Comparison of ENCODE assay signal across 17 cellular contexts in genomic region chr16:50071075-50071671, GRCh38. TPM values are rescaled to one million over a fixed set of nuclear protein-coding genes. Genes with fewer than 3 reads are reported as not detected.
DNase-seq lines count a peak whose midpoint lies in the region; ATAC-seq, FAIRE-seq and TF ChIP-seq lines count a peak whose summit lies in the region.
"Had no signal": no experiment of that assay in that cellular context is flagged by ENCODE, and none has a peak within 500 bp of the region (broad histone marks: within the 10 kb centered on the region; RNA-seq: fewer than 3 reads in every experiment).

No MANE protein-coding gene starts in this region.

- no peak; the same call in 2 of the 3 replicates for ATAC-seq in K562

- H3K36me3 Mint-ChIP-seq in activated naive CD4-positive, alpha-beta T cell treated with anti-CD3 and anti-CD28 coated beads for 36 hours (ENCODE audit: low read depth): peaks cover 16% of the 10 kb centered on the region

- no peak overlapping the region for H3K27ac Mint-ChIP-seq in activated naive CD4-positive, alpha-beta T cell treated with anti-CD3 and anti-CD28 coated beads for 36 hours

- H3K27me3 Mint-ChIP-seq in activated naive CD4-positive, alpha-beta T cell treated with anti-CD3 and anti-CD28 coated beads for 36 hours (ENCODE audit: low read depth): no peaks in the 10 kb centered on the region

- no peaks in the 10 kb centered on the region for H3K9me3 Mint-ChIP-seq in activated naive CD4-positive, alpha-beta T cell treated with anti-CD3 and anti-CD28 coated beads for 36 hours

- peak overlapping the region in 1 of 2 experiments; percentile 50; a peak in 1 of 4 replicates for H3K9ac ChIP-seq in K562 (ENCODE audit: insufficient read depth in 1 of 2, low read depth in 2 of 2, low read length in 2 of 2)
- H3K9ac ChIP-seq: BLaER1 had no signal

- H3K36me3 ChIP-seq in K562 (ENCODE audit: control insufficient read depth, insufficient read depth, low read length) (peaks cover 43% of the 10 kb centered on the region), osteoblast (ENCODE audit: insufficient read depth, low read length) (peaks cover 38% of the 10 kb centered on the region)

- POLR2A ChIA-PET in K562 (lab: Yijun Ruan, JAX): interaction anchor here (0.6 to 0.7 kb wide), 2 partner anchors 9 to 173 kb away, joined by 3 to 4 read pairs; no protein-coding TSS in a partner anchor

- no peak overlapping the region; the same call in 2 of the 3 replicates for H3K27ac ChIP-seq in K562 (ENCODE audit: extremely low read depth, low read depth, low read length)
- H3K27ac ChIP-seq in osteoblast (ENCODE audit: low read depth, low read length): peak overlapping the region; percentile 9
- H3K27ac ChIP-seq: BLaER1 had no signal

- H3K4me3 ChIP-seq in K562 (no peak overlapping the region), osteoblast (ENCODE audit: insufficient read depth, low read length) (no peak overlapping the region)
- H3K4me3 ChIP-seq: BLaER1 had no signal

- H3K27me3 ChIP-seq in K562 (ENCODE audit: control insufficient read depth in 2 of 2, insufficient read depth in 2 of 2, low read length in 2 of 2): no peaks in the 10 kb centered on the region
- H3K27me3 ChIP-seq in osteoblast (ENCODE audit: insufficient read depth, low read length): no peaks in the 10 kb centered on the region
- H3K27me3 ChIP-seq: BLaER1 had no signal

- H3K9me1 ChIP-seq in K562 (ENCODE audit: control insufficient read depth, insufficient read depth, low read length): no peaks in the 10 kb centered on the region

- H3K79me2 ChIP-seq in K562 (ENCODE audit: control insufficient read depth, insufficient read depth, low read length): peaks cover 17% of the 10 kb centered on the region
- peaks cover 59% of the 10 kb centered on the region for H3K79me2 ChIP-seq in osteoblast (ENCODE audit: insufficient read depth, low read length)

- no peak overlapping the region for H3K4me2 ChIP-seq in K562 (ENCODE audit: insufficient read depth, low read length)
- no peak overlapping the region for H3K4me2 ChIP-seq in osteoblast (ENCODE audit: insufficient read depth, low read length)
- H3K4me2 ChIP-seq: BLaER1 had no signal

- TF ChIP-seq EP300 in K562 (IDR thresholded peaks at IDR 0.05; ENCODE audit: low read length): peak; percentile 88

- FAIRE-seq in K562 (lab: Jason Lieb, UNC) (peak; percentile 42), GM12891 (lab: Jason Lieb, UNC) (no peak)

- intact Hi-C loops in K562 (cut with micrococcal nuclease): no loop called here
- intact Hi-C loops in activated naive CD4-positive, alpha-beta T cell treated with anti-CD3 and anti-CD28 coated beads for 36 hours (cut with micrococcal nuclease): no loop called here

- H3K4me1 ChIP-seq in K562 (replicated peaks in 1 of 2; ENCODE audit: control insufficient read depth in 2 of 2, insufficient read depth in 2 of 2, low read length in 2 of 2) (peaks cover 15 to 16% of the 10 kb centered on the region in 2 experiments; a peak in 4 of 5 replicates), osteoblast (ENCODE audit: insufficient read depth, low read length) (peaks cover 23% of the 10 kb centered on the region)

- CTCF ChIA-PET in K562 (lab: Yijun Ruan, JAX; ENCODE audit: low intra/inter-chr PET ratio): interaction anchor here (1.1 kb wide), 1 partner anchor 140 kb away, joined by 3 read pairs; no protein-coding TSS in a partner anchor
- CTCF ChIA-PET in activated naive CD4-positive, alpha-beta T cell treated with anti-CD3 and anti-CD28 coated beads for 36 hours (lab: Charles Lee): interaction anchor here (0.6 kb wide), 1 partner anchor 45 kb away, joined by 3 read pairs; no protein-coding TSS in a partner anchor

- WGBS in K562 (ENCODE audit: insufficient coverage, low coverage, missing lambda C conversion rate): 8% methylated on average over 2 of the region's 2 CpGs

- in situ Hi-C loops in K562 (cut with MboI): no loop called here

- TF ChIP-seq RAD21 in K562 (CRISPR knock-in tag; conservative IDR thresholded peaks at IDR 0.05 in 1 of 2, IDR thresholded peaks at IDR 0.05 in 1 of 2): no peak

- no peak for TF ChIP-seq CTCF in K562 (IDR thresholded peaks at IDR 0.05 in 2 of 3, conservative IDR thresholded peaks at IDR 0.05 in 1 of 3; ENCODE audit: insufficient read depth in 2 of 3, low read depth in 1 of 3, low read length in 3 of 3)
- no peak for TF ChIP-seq CTCF in osteoblast (IDR thresholded peaks at IDR 0.05; ENCODE audit: extremely low read depth, low read depth, low read length)
- no peak for TF ChIP-seq CTCF in GM10266 (IDR thresholded peaks at IDR 0.05; ENCODE audit: control insufficient read depth, insufficient read depth, low read depth, missing control alignments)

- H3K4me3 Mint-ChIP-seq in activated naive CD4-positive, alpha-beta T cell treated with anti-CD3 and anti-CD28 coated beads for 36 hours: no peak overlapping the region

- no TSS peak for BruUV-seq in K562 (replicated peaks; lab: Mats Ljungman, UMichigan)

- DNase-seq in NCI-H82 (lab: John Stamatoyannopoulos, UW) (peak; percentile 36), NCI-H82 treated with DMSO at 0.1 percent for 48 hours (lab: John Stamatoyannopoulos, UW; ENCODE audit: unreplicated experiment) (no peak), OCI-M1 (lab: John Stamatoyannopoulos, UW) (peak; percentile 78), K562 (ENCODE audit: extremely low read depth in 1 of 4, low spot score in 3 of 4) (peak; percentile 50 to 61 (median 54)), osteoblast (ENCODE audit: insufficient read length, low spot score, missing footprints) (no peak), GM12891 (ENCODE audit: insufficient read length, low spot score) (no peak), GM10266 (ENCODE audit: extremely low spot score) (no peak)
- no peak for DNase-seq in activated naive CD4-positive, alpha-beta T cell treated with anti-CD3 and anti-CD28 coated beads for 36 hours
- DNase-seq: 8988T, COR-L47, EL, H7, MM.1S, NCI-H1105 treated with DMSO at 0.1 percent for 48 hours, NCI-H187, NCI-H446 had no signal

- H3K4me1 Mint-ChIP-seq in activated naive CD4-positive, alpha-beta T cell treated with anti-CD3 and anti-CD28 coated beads for 36 hours (ENCODE audit: low read depth): peaks cover 41% of the 10 kb centered on the region

- TF ChIP-seq POLR2A in K562 (conservative IDR thresholded peaks at IDR 0.05): no peak
- no peak for TF ChIP-seq POLR2A in GM12891 (IDR thresholded peaks at IDR 0.05; ENCODE audit: low read depth, low read length)

- H4K20me1 ChIP-seq in K562 (replicated peaks; ENCODE audit: control insufficient read depth, insufficient read depth, low read length): peaks cover 11% of the 10 kb centered on the region
- H4K20me1 ChIP-seq in osteoblast (ENCODE audit: insufficient read depth, low read length): peaks cover 17% of the 10 kb centered on the region

- H3K9me3 ChIP-seq in K562 (replicated peaks; ENCODE audit: control insufficient read depth, insufficient read depth, low read depth, low read length) (no peaks in the 10 kb centered on the region), osteoblast (ENCODE audit: low read depth, low read length) (no peaks in the 10 kb centered on the region)
- H3K9me3 ChIP-seq: BLaER1 had no signal

- H2AFZ ChIP-seq in K562 (ENCODE audit: low read depth, low read length): no peak overlapping the region
- H2AFZ ChIP-seq in osteoblast (ENCODE audit: low read length): no peak overlapping the region

TF ChIP-seq in GM12891, 5 proteins besides CTCF, POLR2A, EP300 and RAD21 (continues in another document):
- no peak for TF ChIP-seq SPI1 (IDR thresholded peaks at IDR 0.05; ENCODE audit: low read depth, low read length)

RNA-seq across cellular contexts. Expression of gene HEATR3, which starts 5.4 kb away (rescaled TPM):
- total RNA-seq in K562 (2011; cell fraction: chromatin; rRNA removed; ENCODE audit: low replicate concordance): 22.3 and 30.6 TPM in 2 replicates
- 20.1 and 22.7 TPM in 2 replicates for total RNA-seq in K562 (2011; cell fraction: nucleolus; rRNA removed)
- 18.8 and 20.9 TPM in 2 replicates for total RNA-seq in K562 (2011; cell fraction: nucleoplasm; rRNA removed)
- total RNA-seq in K562 (2014; rRNA removed): 17.8 and 23.6 TPM in 2 replicates
- 18.8 and 19.0 TPM in 2 replicates for total RNA-seq in K562 (2014; rRNA removed; fragmentation: Illumina TruSeq; extraction: Trizol)
- total RNA-seq in K562 (2015; rRNA removed; fragmentation: Illumina TruSeq; extraction: Trizol): 20.2 and 23.6 TPM in 2 replicates
- 18.9 and 19.2 TPM in 2 replicates for total RNA-seq in K562 (2021)
- polyA plus RNA-seq in K562 (2011; rRNA removed): 21.4 and 23.7 TPM in 2 replicates
- polyA plus RNA-seq in K562 (2011; cell fraction: cytosol; rRNA removed): 12.4 and 13.1 TPM in 2 replicates
- 48.8 and 52.5 TPM in 2 replicates for polyA plus RNA-seq in K562 (2011; cell fraction: nucleus; rRNA removed)
- 8.2 and 10.9 TPM in 2 replicates for polyA plus RNA-seq in K562 (2012)
- polyA plus RNA-seq in K562 (2014; fragmentation: Illumina TruSeq; extraction: Trizol): 16.5 and 30.2 TPM in 2 replicates
- 1 to 10 TPM; 1.7 to 3.7 TPM for polyA plus RNA-seq in K562 (2014; fragmentation: Nextera tagmentation; extraction: Ambion mirVana)
- 16.7 and 17.5 TPM in 2 replicates for polyA plus RNA-seq in K562 (2014; rRNA removed)
- polyA minus RNA-seq in K562 (2011; rRNA and poly(A)+ RNA removed): 16.7 and 22.1 TPM in 2 replicates
- 10.0 and 16.2 TPM in 2 replicates for polyA minus RNA-seq in K562 (2011; cell fraction: cytosol; rRNA and poly(A)+ RNA removed)
- 19.5 and 21.8 TPM in 2 replicates for polyA minus RNA-seq in K562 (2011; cell fraction: nucleus; rRNA and poly(A)+ RNA removed)
- 19.5 and 20.6 TPM in 2 replicates for total RNA-seq in osteoblast
- polyA plus RNA-seq in GM12891 (2012; ENCODE audit: low read depth, missing spikeins): 7.7 TPM
- total RNA-seq in activated naive CD4-positive, alpha-beta T cell treated with anti-CD3 and anti-CD28 coated beads for 36 hours: 10 to 100 TPM; 16.3 to 17.5 TPM

RNA-seq across cellular contexts. Expression of gene CNEP1R1, which starts 46.1 kb away (rescaled TPM):
- 30.9 and 56.1 TPM in 2 replicates for total RNA-seq in K562 (2011; cell fraction: chromatin; rRNA removed; ENCODE audit: low replicate concordance)
- total RNA-seq in K562 (2011; cell fraction: nucleolus; rRNA removed): 28.0 and 29.5 TPM in 2 replicates
- 38.5 and 53.7 TPM in 2 replicates for total RNA-seq in K562 (2011; cell fraction: nucleoplasm; rRNA removed)
- total RNA-seq in K562 (2014; rRNA removed) (7.6 and 11.8 TPM in 2 replicates), K562 (2014; rRNA removed; fragmentation: Illumina TruSeq; extraction: Trizol) (11.4 and 15.8 TPM in 2 replicates), K562 (2015; rRNA removed; fragmentation: Illumina TruSeq; extraction: Trizol) (11.7 and 13.8 TPM in 2 replicates), K562 (2021) (8.8 and 10.9 TPM in 2 replicates), osteoblast (27.1 and 30.1 TPM in 2 replicates)
- polyA plus RNA-seq in K562 (2011; rRNA removed) (19.4 and 20.1 TPM in 2 replicates), K562 (2014; fragmentation: Illumina TruSeq; extraction: Trizol) (8.1 and 8.8 TPM in 2 replicates), K562 (2014; fragmentation: Nextera tagmentation; extraction: Ambion mirVana) (10 to 100 TPM in 1 of 2 experiments, 1 to 10 TPM in 1; 9.7 to 10.8 TPM), K562 (2014; rRNA removed) (9.7 and 10.6 TPM in 2 replicates)
- 5.1 and 12.1 TPM in 2 replicates for polyA plus RNA-seq in K562 (2011; cell fraction: cytosol; rRNA removed)
- 18.1 and 25.9 TPM in 2 replicates for polyA plus RNA-seq in K562 (2011; cell fraction: nucleus; rRNA removed)
- polyA plus RNA-seq in K562 (2012): 6.9 and 7.8 TPM in 2 replicates
- polyA minus RNA-seq in K562 (2011; rRNA and poly(A)+ RNA removed): 23.6 and 25.8 TPM in 2 replicates
- 9.8 and 10.5 TPM in 2 replicates for polyA minus RNA-seq in K562 (2011; cell fraction: cytosol; rRNA and poly(A)+ RNA removed)
- polyA minus RNA-seq in K562 (2011; cell fraction: nucleus; rRNA and poly(A)+ RNA removed): 16.2 and 23.8 TPM in 2 replicates
- 6.6 TPM for polyA plus RNA-seq in GM12891 (2012; ENCODE audit: low read depth, missing spikeins)
- total RNA-seq in activated naive CD4-positive, alpha-beta T cell treated with anti-CD3 and anti-CD28 coated beads for 36 hours: 10 to 100 TPM; 28.2 to 30.9 TPM

Comparison
In these comparisons a context has a peak if more than half of its experiments do, and no peak if none do; other contexts are left out.
1. DNase-seq: peak in NCI-H82 (single experiment), OCI-M1 (single experiment) and K562 (4 of 4); none in NCI-H82 treated with DMSO at 0.1 percent for 48 hours (single experiment), osteoblast (single experiment), GM12891 (single experiment), activated naive CD4-positive, alpha-beta T cell treated with anti-CD3 and anti-CD28 coated beads for 36 hours (single experiment) and GM10266 (single experiment).